ENCODE assay signal across 24 cellular contexts in genomic region chr1:229412056-229412455, GRCh38. TPM values are rescaled to one million over a fixed set of nuclear protein-coding genes. Genes with fewer than 3 reads are reported as not detected.
DNase-seq lines count a peak whose midpoint lies in the region; ATAC-seq, FAIRE-seq and TF ChIP-seq lines count a peak whose summit lies in the region.
"Had no signal": no experiment of that assay in that cellular context is flagged by ENCODE, and none has a peak within 500 bp of the region (broad histone marks: within the 10 kb centered on the region; RNA-seq: fewer than 3 reads in every experiment).

No MANE protein-coding gene starts in this region.

- WGBS in SK-N-SH (ENCODE audit: low lambda C conversion rate) = 95% methylated on average over 4 of the region's 7 CpGs
- WGBS in H1 (ENCODE audit: extremely low coverage in 1 of 2, insufficient coverage in 1 of 2, insufficient read length in 1 of 2, insufficient replicate concordance in 2 of 2, low coverage in 1 of 2, low lambda C conversion rate in 2 of 2, missing lambda C conversion rate in 1 of 2), 2 experiments = 85% methylated on average over 7 of the region's 7 CpGs; no CpG with 5 or more reads in 1 of the 2 experiments
- WGBS in psoas muscle, 3 donors = 49 to 58% (median 57%) methylated on average over 7 of the region's 7 CpGs
- 88 to 91% methylated on average over 7 of the region's 7 CpGs for WGBS in testis, 2 donors

- H2BK15ac ChIP-seq in H1 (ENCODE audit: low read length) = no peak overlapping the region

- TF ChIP-seq EP300 in SK-N-SH (IDR thresholded peaks at IDR 0.05; ENCODE audit: borderline replicate concordance in 1 of 2, low read depth in 1 of 2, low read length in 1 of 2) = no peak
- TF ChIP-seq EP300 in H1 (IDR thresholded peaks at IDR 0.05; ENCODE audit: borderline replicate concordance in 1 of 2, low read depth in 2 of 2, low read length in 2 of 2) = no peak

- H3K14ac ChIP-seq in H1 (ENCODE audit: insufficient read length) = no peak overlapping the region

- H3K4me2 ChIP-seq in SK-N-SH (no peak overlapping the region), H1 (ENCODE audit: insufficient read depth in 1 of 2, low read depth in 2 of 2, low read length in 2 of 2) (0 out of 4 replicates have a peak overlapping the region, but pooled peaks have one; percentile 36 to 38)

- H3F3A ChIP-seq in SK-N-SH (replicated peaks; ENCODE audit: insufficient read depth) = peaks cover 5% of the 10 kb centered on the region

- TF ChIP-seq CTCF in SK-N-SH (IDR thresholded peaks at IDR 0.05) = no peak
- TF ChIP-seq CTCF in H1 (IDR thresholded peaks at IDR 0.05; ENCODE audit: control extremely low read depth in 1 of 3, insufficient read depth in 1 of 3, low read depth in 1 of 3, low read length in 3 of 3) = no peak
- TF ChIP-seq CTCF in psoas muscle (IDR thresholded peaks at IDR 0.05) = no peak
- TF ChIP-seq CTCF in testis (IDR thresholded peaks at IDR 0.05) = no peak

- POLR2A ChIA-PET in SK-N-SH (lab: Yijun Ruan, JAX) = interaction anchor here (2.1 to 2.7 kb wide), 2 partner anchors 70 to 76 kb away, joined by 4 to 9 read pairs; partner anchors contain the start of gene CCSAP
- POLR2A ChIA-PET in H1 (lab: Charles Lee; ENCODE audit: partially characterized antibody) = interaction anchor here (1.3 to 6.9 kb wide), 2 partner anchors 20 to 69 kb away, joined by 4 to 48 read pairs; partner anchors contain the start of genes ACTA1 and CCSAP

- H2BK12ac ChIP-seq in H1 (ENCODE audit: low read depth, low read length) = peak overlapping the region; percentile 93; the same call in 1 of the 2 replicates

- 0 out of 3 replicates have a peak, but pooled peaks have one; percentile 6 for ATAC-seq in SK-N-SH treated with all-trans-retinoic acid at 6 μM for 48 hours
- ATAC-seq in psoas muscle = no peak
- no peak for ATAC-seq in activated naive CD8-positive, alpha-beta T cell treated with anti-CD3 and anti-CD28 coated beads, Interleukin-2, amount 50 U/mL, for 24 hours
- ATAC-seq: effector memory CD8-positive, alpha-beta T cell had no signal

- no peak overlapping the region for H3K27ac Mint-ChIP-seq in activated naive CD8-positive, alpha-beta T cell treated with anti-CD3 and anti-CD28 coated beads, Interleukin-2, amount 50 U/mL, for 24 hours
- H3K27ac Mint-ChIP-seq: activated naive CD4-positive, alpha-beta T cell treated with anti-CD3 and anti-CD28 coated beads for 36 hours; effector memory CD8-positive, alpha-beta T cell; immature natural killer cell had no signal

- TF ChIP-seq POLR2A in H1 (IDR thresholded peaks at IDR 0.05; ENCODE audit: control extremely low read depth in 1 of 2, low read depth in 2 of 2, low read length in 2 of 2) = no peak
- TF ChIP-seq POLR2A in testis (IDR thresholded peaks at IDR 0.05) = no peak

- intact Hi-C loops in psoas muscle (cut with DNase I) (no loop called here), testis (cut with DNase I; ENCODE audit: low total_unique reads) (no loop called here)

- H3K27me3 ChIP-seq in SK-N-SH (ENCODE audit: insufficient read depth) (no peaks in the 10 kb centered on the region), H1 (replicated peaks in 1 of 4; ENCODE audit: control insufficient read depth in 3 of 4, extremely low read depth in 1 of 4, insufficient read depth in 3 of 4, low read length in 3 of 4) (peaks cover 8 to 36% (median 32%) of the 10 kb centered on the region in 4 experiments), psoas muscle (ENCODE audit: insufficient read depth in 3 of 3, low read length in 2 of 3) (no peaks in the 10 kb centered on the region), testis (no peaks in the 10 kb centered on the region)

- no peak overlapping the region for H3K56ac ChIP-seq in H1 (replicated peaks; ENCODE audit: insufficient read length, low read depth, low read length)

- H3K9ac ChIP-seq in SK-N-SH (no peak overlapping the region), H1 (replicated peaks in 1 of 4; ENCODE audit: extremely low read depth in 1 of 4, low read depth in 3 of 4, low read length in 3 of 4) (no peak overlapping the region)

- DNase-seq in SK-N-SH (no peak), NCI-H1092 (lab: John Stamatoyannopoulos, UW) (peak; percentile 11), H1 (ENCODE audit: low read depth in 1 of 2, low spot score in 2 of 2) (no peak), psoas muscle (no peak), NCI-H1694 (lab: John Stamatoyannopoulos, UW) (no peak), testis (no peak)
- no peak for DNase-seq in activated naive CD8-positive, alpha-beta T cell treated with anti-CD3 and anti-CD28 coated beads, Interleukin-2, amount 50 U/mL, for 24 hours
- DNase-seq: activated naive CD4-positive, alpha-beta T cell treated with anti-CD3 and anti-CD28 coated beads for 36 hours; activated T-cell treated with anti-CD3 and anti-CD28 coated beads, Interleukin-2, amount 50 U/mL, for 48 hours; aorta; COR-L47; effector memory CD8-positive, alpha-beta T cell; immature natural killer cell; IMR-90; MM.1S; NCI-H187; NCI-H446; stimulated activated CD8-positive, alpha-beta memory T cell treated with anti-CD3 and anti-CD28 coated beads, Interleukin-4, amount 100 ng/mL, for 48 hours; uterus had no signal

- FAIRE-seq in H1 (lab: Jason Lieb, UNC) = no peak
- FAIRE-seq: GM18507 had no signal

- no peaks in the 10 kb centered on the region for H3K9me3 Mint-ChIP-seq in activated naive CD8-positive, alpha-beta T cell treated with anti-CD3 and anti-CD28 coated beads, Interleukin-2, amount 50 U/mL, for 24 hours
- H3K9me3 Mint-ChIP-seq: activated naive CD4-positive, alpha-beta T cell treated with anti-CD3 and anti-CD28 coated beads for 36 hours; effector memory CD8-positive, alpha-beta T cell; immature natural killer cell had no signal

- peak overlapping the region; percentile 16; the same call in 1 of the 2 replicates for H2BK5ac ChIP-seq in H1 (ENCODE audit: low read depth, low read length)

- no peak overlapping the region for H3K4ac ChIP-seq in H1 (replicated peaks; ENCODE audit: insufficient read length, low read depth, low read length)

- no peaks in the 10 kb centered on the region for H3K36me3 Mint-ChIP-seq in activated naive CD8-positive, alpha-beta T cell treated with anti-CD3 and anti-CD28 coated beads, Interleukin-2, amount 50 U/mL, for 24 hours (ENCODE audit: low read depth)
- H3K36me3 Mint-ChIP-seq: immature natural killer cell had no signal

- TF ChIP-seq RAD21 in SK-N-SH (IDR thresholded peaks at IDR 0.05; ENCODE audit: low read length) = no peak
- TF ChIP-seq RAD21 in H1 (IDR thresholded peaks at IDR 0.05 in 1 of 2, conservative IDR thresholded peaks at IDR 0.05 in 1 of 2; ENCODE audit: low read depth in 2 of 2, low read length in 2 of 2) = no peak

- no peaks in the 10 kb centered on the region for H3K9me2 ChIP-seq in SK-N-SH

- peaks cover 6% of the 10 kb centered on the region; the same call in 1 of the 2 replicates for H3K23me2 ChIP-seq in H1 (ENCODE audit: low read depth, low read length)

- H3K23ac ChIP-seq in H1 (ENCODE audit: insufficient read length) = no peak overlapping the region

- no peaks in the 10 kb centered on the region for H4K20me1 ChIP-seq in SK-N-SH (ENCODE audit: insufficient read depth)
- H4K20me1 ChIP-seq in H1 (replicated peaks in 1 of 2; ENCODE audit: control insufficient read depth in 1 of 2, insufficient read depth in 2 of 2, low read length in 2 of 2) = no peaks in the 10 kb centered on the region

- H2AK5ac ChIP-seq in H1 (ENCODE audit: low read depth, low read length) = peak overlapping the region; percentile 77; the same call in 1 of the 2 replicates

- H3K4me1 ChIP-seq in SK-N-SH (ENCODE audit: control insufficient read depth in 1 of 2, insufficient read depth in 2 of 2, low read depth in 1 of 2, low read length in 1 of 2) = peaks cover 10 to 43% of the 10 kb centered on the region in 2 experiments
- peaks cover 16 to 38% (median 27%) of the 10 kb centered on the region in 4 experiments for H3K4me1 ChIP-seq in H1 (replicated peaks in 1 of 4; ENCODE audit: control insufficient read depth in 3 of 4, insufficient read depth in 4 of 4, low read length in 3 of 4)
- H3K4me1 ChIP-seq in psoas muscle = peaks cover 47% of the 10 kb centered on the region
- peaks cover 25% of the 10 kb centered on the region for H3K4me1 ChIP-seq in testis

- peak overlapping the region in 1 of 2 experiments; percentile 95; a peak in 2 of 4 replicates for H3K27ac ChIP-seq in SK-N-SH (ENCODE audit: low read depth in 2 of 2, low read length in 1 of 2)
- no peak overlapping the region for H3K27ac ChIP-seq in H1 (ENCODE audit: low read depth, low read length)
- peak overlapping the region; percentile 95 for H3K27ac ChIP-seq in psoas muscle
- no peak overlapping the region for H3K27ac ChIP-seq in testis
- H3K27ac ChIP-seq: HL-60 had no signal

- no peak overlapping the region for H4K8ac ChIP-seq in H1 (ENCODE audit: extremely low read depth, insufficient read depth, low read length)

- no peaks in the 10 kb centered on the region for H3K36me3 ChIP-seq in SK-N-SH (replicated peaks in 1 of 2; ENCODE audit: control insufficient read depth in 1 of 2, insufficient read depth in 2 of 2, low read length in 1 of 2)
- H3K36me3 ChIP-seq in H1 (ENCODE audit: control insufficient read depth in 2 of 4, insufficient read depth in 4 of 4, low read length in 3 of 4) = no peaks in the 10 kb centered on the region
- H3K36me3 ChIP-seq in psoas muscle (ENCODE audit: insufficient read depth in 1 of 2, low read depth in 1 of 2) = no peaks in the 10 kb centered on the region
- H3K36me3 ChIP-seq in testis (ENCODE audit: low read depth, missing control alignments) = no peaks in the 10 kb centered on the region
- H3K36me3 ChIP-seq: uterus had no signal

- peak overlapping the region; percentile 90; the same call in 1 of the 2 replicates for H3K18ac ChIP-seq in H1 (ENCODE audit: extremely low read depth, low read length)

- peak overlapping the region; percentile 70 for H4K91ac ChIP-seq in H1 (replicated peaks; ENCODE audit: insufficient read length, low read length)

- H3K79me2 ChIP-seq in SK-N-SH (ENCODE audit: insufficient read depth) (no peaks in the 10 kb centered on the region), H1 (ENCODE audit: control insufficient read depth in 1 of 2, insufficient read depth in 2 of 2, low read length in 2 of 2) (no peaks in the 10 kb centered on the region)

- H3K4me3 Mint-ChIP-seq in activated naive CD8-positive, alpha-beta T cell treated with anti-CD3 and anti-CD28 coated beads, Interleukin-2, amount 50 U/mL, for 24 hours = no peak overlapping the region
- H3K4me3 Mint-ChIP-seq: activated naive CD4-positive, alpha-beta T cell treated with anti-CD3 and anti-CD28 coated beads for 36 hours; effector memory CD8-positive, alpha-beta T cell; immature natural killer cell had no signal

- H3K79me1 ChIP-seq in H1 (ENCODE audit: low read depth, low read length) = no peaks in the 10 kb centered on the region

- H2BK120ac ChIP-seq in H1 (replicated peaks; ENCODE audit: low read depth, low read length) = no peak overlapping the region

- H3K27me3 Mint-ChIP-seq in activated naive CD8-positive, alpha-beta T cell treated with anti-CD3 and anti-CD28 coated beads, Interleukin-2, amount 50 U/mL, for 24 hours = peaks cover 56% of the 10 kb centered on the region

- H3K4me1 Mint-ChIP-seq in activated naive CD8-positive, alpha-beta T cell treated with anti-CD3 and anti-CD28 coated beads, Interleukin-2, amount 50 U/mL, for 24 hours = peaks cover 16% of the 10 kb centered on the region

- CTCF ChIA-PET in SK-N-SH (lab: Yijun Ruan, JAX) = interaction anchor here (1.1 to 1.3 kb wide), 2 partner anchors 12 to 154 kb away, joined by 3 to 4 read pairs; no protein-coding TSS in a partner anchor
- CTCF ChIA-PET in H1 (lab: Charles Lee; ENCODE audit: partially characterized antibody) = interaction anchor here (0.6 to 1.7 kb wide), 5 partner anchors 8 to 1231 kb away, joined by 3 to 6 read pairs (median 3); no protein-coding TSS in a partner anchor

- no peak overlapping the region for H2AFZ ChIP-seq in SK-N-SH (ENCODE audit: low read depth)
- no peak overlapping the region for H2AFZ ChIP-seq in H1 (ENCODE audit: low read length)

- H2BK20ac ChIP-seq in H1 (ENCODE audit: low read length) = no peak overlapping the region

- H3K4me3 ChIP-seq in SK-N-SH (ENCODE audit: low read depth in 2 of 2, low read length in 1 of 2) = no peak overlapping the region
- H3K4me3 ChIP-seq in H1 (ENCODE audit: extremely low read depth in 1 of 4, insufficient read depth in 2 of 4, low read depth in 3 of 4, low read length in 4 of 4) = no peak overlapping the region
- H3K4me3 ChIP-seq in psoas muscle = peak overlapping the region; percentile 39
- H3K4me3 ChIP-seq in testis = no peak overlapping the region
- H3K4me3 ChIP-seq: uterus had no signal

- H3K9me3 ChIP-seq in SK-N-SH (no peaks in the 10 kb centered on the region), H1 (ENCODE audit: insufficient read depth in 2 of 2, low read depth in 1 of 2, low read length in 1 of 2) (no peaks in the 10 kb centered on the region), psoas muscle (no peaks in the 10 kb centered on the region), testis (no peaks in the 10 kb centered on the region)
- H3K9me3 ChIP-seq: uterus had no signal

- H4K5ac ChIP-seq in H1 (ENCODE audit: insufficient read length, low read depth, low read length) = no peak overlapping the region

RNA-seq across cellular contexts. Expression of gene ACTA1, which starts 21.8 kb away (rescaled TPM):
- polyA plus RNA-seq in SK-N-SH (2012; rRNA removed) (0.21 and 0.36 TPM in 2 replicates), H1 (2011; rRNA removed) (23.5 and 49.6 TPM in 2 replicates), psoas muscle (over 10,000 TPM; 11,314 to 26,656 (median 13,405) TPM), testis (ENCODE audit: insufficient read depth, low read depth, low replicate concordance) (136 TPM)
- polyA plus RNA-seq in SK-N-SH (2012; cell fraction: cytosol; rRNA removed) = 0.03 and 0.05 TPM in 2 replicates
- 2.7 TPM in 2 replicates for polyA plus RNA-seq in SK-N-SH (2012; cell fraction: nucleus; rRNA removed)
- 56.2 and 58.2 TPM in 2 replicates for total RNA-seq in H1 (2021; fragmentation: NEBNext Ultra II Directional; extraction: Animal tissue kit (Norgen Biotek cat#: 25700))
- 29.2 TPM for polyA plus RNA-seq in H1 (2011; cell fraction: cytosol; rRNA removed)
- 34.0 TPM for polyA plus RNA-seq in H1 (2011; cell fraction: nucleus; rRNA removed)
- polyA plus RNA-seq in H1 (2012, experiment 1 of 2) = 27.7 to 38.9 TPM (median 29.2 TPM) in 4 replicates
- 32.8 TPM for polyA plus RNA-seq in H1 (2012, experiment 2 of 2)
- 60.4 TPM for polyA plus RNA-seq in H1 (2013, experiment 1 of 2)
- polyA plus RNA-seq in H1 (2013, experiment 2 of 2) = 60.9 TPM
- 9.3 and 14.8 TPM in 2 replicates for polyA minus RNA-seq in H1 (2011; rRNA and poly(A)+ RNA removed)
- polyA minus RNA-seq in H1 (2011; cell fraction: cytosol; rRNA and poly(A)+ RNA removed) = 31.8 TPM
- 13.7 TPM for polyA minus RNA-seq in H1 (2011; cell fraction: nucleus; rRNA and poly(A)+ RNA removed)
- total RNA-seq in psoas muscle (over 10,000 TPM in 3 of 4 donors, 1,000 to 10,000 TPM in 1; 8,109 to 28,566 (median 18,858) TPM), testis (1 to 10 TPM in 1 of 2 donors, under 1 TPM in 1; 0.94 to 1.2 TPM)
- total RNA-seq: A673; activated CD8-positive, alpha-beta memory T cell treated with anti-CD3 and anti-CD28 coated beads for 36 hours; activated naive CD4-positive, alpha-beta T cell treated with anti-CD3 and anti-CD28 coated beads for 36 hours; IMR-90 had no signal
- polyA plus RNA-seq: immature natural killer cell, IMR-90 had no signal

Comparison
In these comparisons a context has a peak if more than half of its experiments do, and no peak if none do; other contexts are left out.
1. RNA of gene ACTA1, which starts 21.8 kb away (polyA plus RNA-seq): 11,314 to 26,656 TPM in psoas muscle; 136 TPM in testis (single experiment), 23.5 to 60.9 TPM in H1 and 0.03 to 2.7 TPM in SK-N-SH; every median in the first group is over 10 times any median in the second.